ENCODE assay signal across 18 cellular contexts in genomic region chr16:88200896-88201185, GRCh38.
"Had no signal": no experiment of that assay in that cellular context is flagged by ENCODE, and none has a peak within 500 bp of the region (broad histone marks: within the 10 kb centered on the region; RNA-seq: fewer than 3 reads in every experiment).

No MANE protein-coding gene starts in this region.

- H3K27me3 ChIP-seq: cardiac muscle cell, dorsolateral prefrontal cortex, tibial nerve had no signal

- H3K4me3 ChIP-seq: cardiac muscle cell, dorsolateral prefrontal cortex, tibial nerve had no signal

- H3K27ac Mint-ChIP-seq: activated B cell treated with CpG ODN at 0.5 μM for 24 hours; activated CD4-positive, alpha-beta memory T cell treated with anti-CD3 and anti-CD28 coated beads for 36 hours; activated naive CD8-positive, alpha-beta T cell treated with anti-CD3 and anti-CD28 coated beads for 36 hours; activated T-helper 17 cell treated with anti-CD3 and anti-CD28 coated beads, Interleukin-2, amount 50 U/mL, for 72 hours; endodermal cell; naive thymus-derived CD8-positive, alpha-beta T cell had no signal

- H3K4me1 Mint-ChIP-seq: activated B cell treated with CpG ODN at 0.5 μM for 24 hours; activated naive CD8-positive, alpha-beta T cell treated with anti-CD3 and anti-CD28 coated beads for 36 hours; activated T-helper 17 cell treated with anti-CD3 and anti-CD28 coated beads, Interleukin-2, amount 50 U/mL, for 72 hours; endodermal cell; naive thymus-derived CD8-positive, alpha-beta T cell had no signal

- ATAC-seq: activated T-helper 17 cell treated with anti-CD3 and anti-CD28 coated beads, Interleukin-2, amount 50 U/mL, for 72 hours; naive thymus-derived CD8-positive, alpha-beta T cell; stimulated activated naive CD8-positive, alpha-beta T cell treated with anti-CD3 and anti-CD28 coated beads, Interleukin-15, Interleukin-2, amounts not matched to agents 100 U/mL and 50 U/mL, for 24 hours had no signal

- DNase-seq: activated B cell treated with CpG ODN at 0.5 μM for 24 hours; activated CD4-positive, alpha-beta memory T cell treated with anti-CD3 and anti-CD28 coated beads for 36 hours; activated CD4-positive, alpha-beta T cell treated with anti-CD3 and anti-CD28 coated beads for 4 hours; activated naive CD4-positive, alpha-beta T cell; activated naive CD8-positive, alpha-beta T cell treated with anti-CD3 and anti-CD28 coated beads for 36 hours; activated T-cell treated with anti-CD3 and anti-CD28 coated beads, Interleukin-2, amount 50 U/mL, for 1 hour; amniotic stem cell; endodermal cell; mesenchymal stem cell; naive thymus-derived CD8-positive, alpha-beta T cell; stimulated activated CD4-positive, alpha-beta T cell treated with anti-CD3 and anti-CD28 coated beads, Interleukin-2, amount 100 ng/mL, for 24 hours; stimulated activated naive CD8-positive, alpha-beta T cell treated with anti-CD3 and anti-CD28 coated beads, Interleukin-15, Interleukin-2, amounts not matched to agents 100 U/mL and 50 U/mL, for 24 hours had no signal

- H3K4me3 Mint-ChIP-seq: activated B cell treated with CpG ODN at 0.5 μM for 24 hours; activated CD4-positive, alpha-beta memory T cell treated with anti-CD3 and anti-CD28 coated beads for 36 hours; activated naive CD8-positive, alpha-beta T cell treated with anti-CD3 and anti-CD28 coated beads for 36 hours; activated T-helper 17 cell treated with anti-CD3 and anti-CD28 coated beads, Interleukin-2, amount 50 U/mL, for 72 hours; endodermal cell; naive thymus-derived CD8-positive, alpha-beta T cell had no signal

- H3K27me3 Mint-ChIP-seq: activated CD4-positive, alpha-beta memory T cell treated with anti-CD3 and anti-CD28 coated beads for 36 hours; activated naive CD8-positive, alpha-beta T cell treated with anti-CD3 and anti-CD28 coated beads for 36 hours; activated T-helper 17 cell treated with anti-CD3 and anti-CD28 coated beads, Interleukin-2, amount 50 U/mL, for 72 hours had no signal

- H3K9me3 ChIP-seq: tibial nerve had no signal

- H3K9me3 Mint-ChIP-seq: activated B cell treated with CpG ODN at 0.5 μM for 24 hours; activated CD4-positive, alpha-beta memory T cell treated with anti-CD3 and anti-CD28 coated beads for 36 hours; activated naive CD8-positive, alpha-beta T cell treated with anti-CD3 and anti-CD28 coated beads for 36 hours; activated T-helper 17 cell treated with anti-CD3 and anti-CD28 coated beads, Interleukin-2, amount 50 U/mL, for 72 hours; endodermal cell; naive thymus-derived CD8-positive, alpha-beta T cell had no signal

- H3K36me3 Mint-ChIP-seq: activated CD4-positive, alpha-beta memory T cell treated with anti-CD3 and anti-CD28 coated beads for 36 hours; activated naive CD8-positive, alpha-beta T cell treated with anti-CD3 and anti-CD28 coated beads for 36 hours; naive thymus-derived CD8-positive, alpha-beta T cell had no signal

- FAIRE-seq: frontal cortex had no signal

- H3K36me3 ChIP-seq: cardiac muscle cell, tibial nerve had no signal

- H3K27ac ChIP-seq: cardiac muscle cell, dorsolateral prefrontal cortex, epithelial cell of prostate had no signal
